ENCODE assay signal across 21 cellular contexts in genomic region chr11:11709447-11710239, GRCh38.
A peak's percentile ranks its signal among the peaks of the same experiment; 100 is the strongest.
DNase-seq lines count a peak whose midpoint lies in the region; ATAC-seq, FAIRE-seq and TF ChIP-seq lines count a peak whose summit lies in the region.
"Had no signal": no experiment of that assay in that cellular context is flagged by ENCODE, and none has a peak within 500 bp of the region (broad histone marks: within the 10 kb centered on the region; RNA-seq: fewer than 3 reads in every experiment).

No MANE protein-coding gene starts in this region.

- H3K9ac ChIP-seq in mammary epithelial cell (ENCODE audit: insufficient read depth, low read length) (no peak overlapping the region), keratinocyte (ENCODE audit: control insufficient read depth, extremely low read depth, insufficient read depth, low read length) (no peak overlapping the region)

- H3K9me3 ChIP-seq in mammary epithelial cell (replicated peaks; ENCODE audit: insufficient read depth, low read length) (no peaks in the 10 kb centered on the region), keratinocyte (ENCODE audit: control insufficient read depth, low read depth, low read length) (no peaks in the 10 kb centered on the region)
- H3K9me3 ChIP-seq: HAP-1, SJSA1 had no signal

- intact Hi-C loops in activated CD4-positive, alpha-beta T cell treated with anti-CD3 and anti-CD28 coated beads, Interleukin-2, amount 10 ng/mL, durations not matched to agents 24 days and 14 days (cut with micrococcal nuclease): no loop called here
- intact Hi-C loops in mammary epithelial cell (cut with micrococcal nuclease): loop anchor here (10.0 kb wide), 1 partner anchor 205 kb away; no protein-coding TSS in a partner anchor

- dilution Hi-C loops in mammary epithelial cell (cut with HindIII; ENCODE audit: low sequenced_read_pairs): no loop called here
- dilution Hi-C loops in keratinocyte (cut with MboI; ENCODE audit: extremely low pct_ligation_motif_present, low sequenced_read_pairs): no loop called here

- H3K79me2 ChIP-seq in mammary epithelial cell (ENCODE audit: insufficient read depth, low read length) (no peaks in the 10 kb centered on the region), keratinocyte (ENCODE audit: control insufficient read depth, insufficient read depth, low read length) (no peaks in the 10 kb centered on the region)

- no peak overlapping the region for H3K4me3 Mint-ChIP-seq in activated CD4-positive, alpha-beta T cell treated with anti-CD3 and anti-CD28 coated beads, Interleukin-2, amount 10 ng/mL, durations not matched to agents 24 days and 14 days
- H3K4me3 Mint-ChIP-seq in stimulated activated effector memory CD8-positive, alpha-beta T cell treated with anti-CD3 and anti-CD28 coated beads, Interleukin-12 subunit alpha, Interleukin-12 subunit beta, amount 100 ng/mL, for 72 hours: no peak overlapping the region
- H3K4me3 Mint-ChIP-seq: GM23338 had no signal

- peak; percentile 23 for FAIRE-seq in keratinocyte (lab: Jason Lieb, UNC)
- FAIRE-seq: GM12892, GM18507 had no signal

- CTCF ChIA-PET in mammary epithelial cell (lab: Charles Lee; ENCODE audit: low non-redundant PET): no interaction called here

- H3K4me1 Mint-ChIP-seq in activated CD4-positive, alpha-beta T cell treated with anti-CD3 and anti-CD28 coated beads, Interleukin-2, amount 10 ng/mL, durations not matched to agents 24 days and 14 days: no peaks in the 10 kb centered on the region
- no peaks in the 10 kb centered on the region for H3K4me1 Mint-ChIP-seq in stimulated activated effector memory CD8-positive, alpha-beta T cell treated with anti-CD3 and anti-CD28 coated beads, Interleukin-12 subunit alpha, Interleukin-12 subunit beta, amount 100 ng/mL, for 72 hours
- H3K4me1 Mint-ChIP-seq: GM23338 had no signal

- TF ChIP-seq CTCF in mammary epithelial cell (conservative IDR thresholded peaks at IDR 0.05 in 1 of 2, IDR thresholded peaks at IDR 0.05 in 1 of 2; ENCODE audit: extremely low read depth in 1 of 2, insufficient read depth in 1 of 2, low read depth in 1 of 2, low read length in 2 of 2) (no peak), keratinocyte (optimal IDR thresholded peaks at IDR 0.05 in 1 of 3, IDR thresholded peaks at IDR 0.05 in 1 of 3, conservative IDR thresholded peaks at IDR 0.05 in 1 of 3; ENCODE audit: extremely low read depth in 1 of 3, insufficient read depth in 2 of 3, low read length in 3 of 3) (no peak)

- ATAC-seq in stimulated activated effector memory CD8-positive, alpha-beta T cell treated with anti-CD3 and anti-CD28 coated beads, Interleukin-12 subunit alpha, Interleukin-12 subunit beta, amount 100 ng/mL, for 72 hours: peak; percentile 16
- ATAC-seq: GM23338, Right ventricle myocardium inferior had no signal

- in situ Hi-C loops in mammary epithelial cell (cut with MboI; ENCODE audit: low sequenced_read_pairs in 2 of 2): no loop called here

- H2AFZ ChIP-seq in mammary epithelial cell (ENCODE audit: low read depth, low read length) (no peak overlapping the region), keratinocyte (ENCODE audit: control insufficient read depth, low read length) (no peak overlapping the region)
- H2AFZ ChIP-seq: GM23338 had no signal

- H3K4me3 ChIP-seq in mammary epithelial cell (replicated peaks in 1 of 3; ENCODE audit: insufficient read depth in 1 of 3, low read depth in 2 of 3, low read length in 3 of 3): no peak overlapping the region
- H3K4me3 ChIP-seq in keratinocyte (ENCODE audit: control insufficient read depth in 2 of 3, extremely low read depth in 1 of 3, insufficient read depth in 2 of 3, low read depth in 1 of 3, low read length in 3 of 3): no peak overlapping the region
- H3K4me3 ChIP-seq: GM23338, HAP-1, SJSA1 had no signal

- H3K4me2 ChIP-seq in mammary epithelial cell (ENCODE audit: insufficient read depth, low read depth, low read length) (no peak overlapping the region), keratinocyte (ENCODE audit: control insufficient read depth, extremely low read depth, insufficient read depth, low read depth, low read length) (no peak overlapping the region)
- H3K4me2 ChIP-seq: GM23338 had no signal

- no peaks in the 10 kb centered on the region for H3K27me3 ChIP-seq in mammary epithelial cell (ENCODE audit: insufficient read depth, low read length)
- H3K27me3 ChIP-seq in keratinocyte (ENCODE audit: control insufficient read depth, extremely low read depth, insufficient read depth, low read length): no peaks in the 10 kb centered on the region

- H3K27me3 Mint-ChIP-seq in activated CD4-positive, alpha-beta T cell treated with anti-CD3 and anti-CD28 coated beads, Interleukin-2, amount 10 ng/mL, durations not matched to agents 24 days and 14 days: peaks cover 11% of the 10 kb centered on the region

- BruUV-seq in mammary epithelial cell (replicated peaks; lab: Mats Ljungman, UMichigan): no TSS peak

- no peak overlapping the region for H3K27ac ChIP-seq in mammary epithelial cell (ENCODE audit: insufficient read depth, low read depth, low read length)
- no peak overlapping the region for H3K27ac ChIP-seq in keratinocyte (ENCODE audit: control insufficient read depth, insufficient read depth, low read length)
- H3K27ac ChIP-seq: SJSA1 had no signal

- 69% methylated on average over 7 of the region's 7 CpGs for WGBS in mammary epithelial cell (ENCODE audit: low coverage, missing lambda C conversion rate)

- no peaks in the 10 kb centered on the region for H3K9me1 ChIP-seq in keratinocyte (ENCODE audit: control insufficient read depth, extremely low read depth, insufficient read depth, low read length)

- no peak overlapping the region for H3K27ac Mint-ChIP-seq in activated CD4-positive, alpha-beta T cell treated with anti-CD3 and anti-CD28 coated beads, Interleukin-2, amount 10 ng/mL, durations not matched to agents 24 days and 14 days
- no peak overlapping the region for H3K27ac Mint-ChIP-seq in stimulated activated effector memory CD8-positive, alpha-beta T cell treated with anti-CD3 and anti-CD28 coated beads, Interleukin-12 subunit alpha, Interleukin-12 subunit beta, amount 100 ng/mL, for 72 hours
- H3K27ac Mint-ChIP-seq: GM23338 had no signal

- peak; percentile 41 for DNase-seq in activated CD4-positive, alpha-beta T cell treated with anti-CD3 and anti-CD28 coated beads, Interleukin-2, amount 10 ng/mL, durations not matched to agents 24 days and 14 days
- DNase-seq in activated CD4-positive, alpha-beta T cell treated with anti-CD3 and anti-CD28 coated beads for 1 hour: no peak
- DNase-seq in mammary epithelial cell: peak; percentile 29
- DNase-seq in keratinocyte (ENCODE audit: low read depth, low spot score): no peak
- DNase-seq in stimulated activated effector memory CD8-positive, alpha-beta T cell treated with anti-CD3 and anti-CD28 coated beads, Interleukin-12 subunit alpha, Interleukin-12 subunit beta, amount 100 ng/mL, for 72 hours (ENCODE audit: low spot score in 2 of 2): no peak
- DNase-seq in NCI-H2196 (lab: John Stamatoyannopoulos, UW; ENCODE audit: unreplicated experiment): no peak
- DNase-seq in UCSD-AML1 (lab: John Stamatoyannopoulos, UW; ENCODE audit: unreplicated experiment): no peak
- DNase-seq in NCI-H1048 (lab: John Stamatoyannopoulos, UW): no peak
- DNase-seq: 8988T, AML-193, DMS79 treated with DMSO at 0.1 percent for 48 hours, KBM-7, NCI-H1105, NCI-H2029, OCI-M1 had no signal

- no peaks in the 10 kb centered on the region for H3K36me3 Mint-ChIP-seq in activated CD4-positive, alpha-beta T cell treated with anti-CD3 and anti-CD28 coated beads, Interleukin-2, amount 10 ng/mL, durations not matched to agents 24 days and 14 days (ENCODE audit: low read depth)
- no peaks in the 10 kb centered on the region for H3K36me3 Mint-ChIP-seq in stimulated activated effector memory CD8-positive, alpha-beta T cell treated with anti-CD3 and anti-CD28 coated beads, Interleukin-12 subunit alpha, Interleukin-12 subunit beta, amount 100 ng/mL, for 72 hours

- H3K9me3 Mint-ChIP-seq in activated CD4-positive, alpha-beta T cell treated with anti-CD3 and anti-CD28 coated beads, Interleukin-2, amount 10 ng/mL, durations not matched to agents 24 days and 14 days: no peaks in the 10 kb centered on the region
- no peaks in the 10 kb centered on the region for H3K9me3 Mint-ChIP-seq in stimulated activated effector memory CD8-positive, alpha-beta T cell treated with anti-CD3 and anti-CD28 coated beads, Interleukin-12 subunit alpha, Interleukin-12 subunit beta, amount 100 ng/mL, for 72 hours
- H3K9me3 Mint-ChIP-seq: GM23338 had no signal

- no peaks in the 10 kb centered on the region for H3K36me3 ChIP-seq in mammary epithelial cell (ENCODE audit: insufficient read depth, low read length)
- no peaks in the 10 kb centered on the region for H3K36me3 ChIP-seq in keratinocyte (ENCODE audit: control insufficient read depth in 2 of 2, extremely low read depth in 1 of 2, insufficient read depth in 2 of 2, low read length in 2 of 2)
- H3K36me3 ChIP-seq: HAP-1, SJSA1 had no signal

- H4K20me1 ChIP-seq in mammary epithelial cell (ENCODE audit: insufficient read depth, low read length) (no peaks in the 10 kb centered on the region), keratinocyte (ENCODE audit: control insufficient read depth, extremely low read depth, insufficient read depth, low read length) (no peaks in the 10 kb centered on the region)

- no peaks in the 10 kb centered on the region for H3K4me1 ChIP-seq in mammary epithelial cell (ENCODE audit: insufficient read depth, low read length)
- peaks cover 7% of the 10 kb centered on the region for H3K4me1 ChIP-seq in keratinocyte (ENCODE audit: control insufficient read depth, extremely low read depth, insufficient read depth, low read length)
- H3K4me1 ChIP-seq: HAP-1, SJSA1 had no signal

Comparison
In these comparisons a context has a peak if more than half of its experiments do, and no peak if none do; other contexts are left out.
1. DNase-seq: peak in activated CD4-positive, alpha-beta T cell treated with anti-CD3 and anti-CD28 coated beads, Interleukin-2, amount 10 ng/mL, durations not matched to agents 24 days and 14 days (single experiment) and mammary epithelial cell (single experiment); none in activated CD4-positive, alpha-beta T cell treated with anti-CD3 and anti-CD28 coated beads for 1 hour (single experiment), keratinocyte (single experiment), stimulated activated effector memory CD8-positive, alpha-beta T cell treated with anti-CD3 and anti-CD28 coated beads, Interleukin-12 subunit alpha, Interleukin-12 subunit beta, amount 100 ng/mL, for 72 hours (0 of 2), NCI-H2196 (single experiment), UCSD-AML1 (single experiment) and NCI-H1048 (single experiment).